In the genomic region with DNA sequence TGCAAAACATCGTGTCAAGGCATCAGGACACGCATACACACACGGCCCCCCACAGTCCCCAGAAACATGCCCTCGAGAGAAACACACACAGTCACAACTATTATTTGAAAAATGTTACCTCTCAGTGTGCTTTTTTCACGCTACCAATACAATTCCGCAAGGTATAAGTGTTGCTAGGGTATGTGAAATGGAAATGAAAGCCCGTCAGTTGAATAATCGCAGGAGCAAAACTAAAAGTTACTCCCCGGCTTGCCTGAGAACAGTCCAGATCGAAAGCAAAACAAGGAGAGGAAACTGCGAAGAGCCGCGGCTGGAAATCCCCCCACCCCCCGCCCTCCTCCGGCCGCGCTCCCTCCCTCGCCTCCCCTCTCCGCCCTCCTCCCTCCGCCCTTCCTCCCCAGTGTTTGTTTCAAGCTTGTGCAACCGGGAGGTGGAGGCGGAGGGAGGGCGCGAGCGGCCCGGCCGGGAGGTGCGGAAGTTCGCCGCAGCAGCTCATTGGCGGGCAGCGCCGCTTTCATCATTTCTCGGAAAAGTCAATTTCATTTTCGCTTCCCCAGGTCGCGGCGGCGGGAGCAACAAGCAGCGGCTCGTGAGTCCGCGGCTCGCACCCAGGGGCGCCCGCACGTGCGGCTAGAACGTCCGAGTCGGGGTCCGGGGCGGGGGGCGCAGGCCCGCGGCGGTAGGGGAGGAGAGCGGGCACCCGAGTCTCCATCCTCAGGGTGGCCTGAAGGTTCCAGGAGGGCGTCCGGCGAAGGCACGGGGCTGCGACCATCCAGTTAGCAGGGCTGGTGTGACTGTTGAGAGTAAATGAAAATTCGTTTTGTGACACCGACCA, we compare ENCODE assay signal across 1 cellular context.
TF ChIP-seq lines count a peak whose summit lies in the region.

A gene (minus strand): TSS at position 290 of the 835 bp plus-strand sequence. CDS start 45,486 bp downstream, outside the sequence.

TF ChIP-seq in GM12878, 131 proteins besides CTCF, POLR2A, EP300 and RAD21 (continued from another document and continues in another):
- TF ChIP-seq, protein P1, sequence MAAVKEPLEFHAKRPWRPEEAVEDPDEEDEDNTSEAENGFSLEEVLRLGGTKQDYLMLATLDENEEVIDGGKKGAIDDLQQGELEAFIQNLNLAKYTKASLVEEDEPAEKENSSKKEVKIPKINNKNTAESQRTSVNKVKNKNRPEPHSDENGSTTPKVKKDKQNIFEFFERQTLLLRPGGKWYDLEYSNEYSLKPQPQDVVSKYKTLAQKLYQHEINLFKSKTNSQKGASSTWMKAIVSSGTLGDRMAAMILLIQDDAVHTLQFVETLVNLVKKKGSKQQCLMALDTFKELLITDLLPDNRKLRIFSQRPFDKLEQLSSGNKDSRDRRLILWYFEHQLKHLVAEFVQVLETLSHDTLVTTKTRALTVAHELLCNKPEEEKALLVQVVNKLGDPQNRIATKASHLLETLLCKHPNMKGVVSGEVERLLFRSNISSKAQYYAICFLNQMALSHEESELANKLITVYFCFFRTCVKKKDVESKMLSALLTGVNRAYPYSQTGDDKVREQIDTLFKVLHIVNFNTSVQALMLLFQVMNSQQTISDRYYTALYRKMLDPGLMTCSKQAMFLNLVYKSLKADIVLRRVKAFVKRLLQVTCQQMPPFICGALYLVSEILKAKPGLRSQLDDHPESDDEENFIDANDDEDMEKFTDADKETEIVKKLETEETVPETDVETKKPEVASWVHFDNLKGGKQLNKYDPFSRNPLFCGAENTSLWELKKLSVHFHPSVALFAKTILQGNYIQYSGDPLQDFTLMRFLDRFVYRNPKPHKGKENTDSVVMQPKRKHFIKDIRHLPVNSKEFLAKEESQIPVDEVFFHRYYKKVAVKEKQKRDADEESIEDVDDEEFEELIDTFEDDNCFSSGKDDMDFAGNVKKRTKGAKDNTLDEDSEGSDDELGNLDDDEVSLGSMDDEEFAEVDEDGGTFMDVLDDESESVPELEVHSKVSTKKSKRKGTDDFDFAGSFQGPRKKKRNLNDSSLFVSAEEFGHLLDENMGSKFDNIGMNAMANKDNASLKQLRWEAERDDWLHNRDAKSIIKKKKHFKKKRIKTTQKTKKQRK (IDR thresholded peaks at IDR 0.05; ENCODE audit: low read depth, low read length) = no peak
- TF ChIP-seq NFIC (IDR thresholded peaks at IDR 0.05; ENCODE audit: low read depth, low read length) = no peak
- no peak for TF ChIP-seq CHD4 (IDR thresholded peaks at IDR 0.05)
- TF ChIP-seq POLR2AphosphoS5 (IDR thresholded peaks at IDR 0.05; ENCODE audit: low read length) = peak; percentile 57; the same call in 1 of the 2 replicates
- TF ChIP-seq BCL11A (IDR thresholded peaks at IDR 0.05; ENCODE audit: low read depth, low read length) = 0 out of 2 replicates have a peak, but pooled peaks have one; percentile 1
- no peak for TF ChIP-seq GABPA (IDR thresholded peaks at IDR 0.05; ENCODE audit: low read depth)
- TF ChIP-seq, protein P2, sequence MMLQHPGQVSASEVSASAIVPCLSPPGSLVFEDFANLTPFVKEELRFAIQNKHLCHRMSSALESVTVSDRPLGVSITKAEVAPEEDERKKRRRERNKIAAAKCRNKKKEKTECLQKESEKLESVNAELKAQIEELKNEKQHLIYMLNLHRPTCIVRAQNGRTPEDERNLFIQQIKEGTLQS (IDR thresholded peaks at IDR 0.05; ENCODE audit: borderline replicate concordance, extremely low read depth, low read depth, low read length) = no peak
- TF ChIP-seq MYC (IDR thresholded peaks at IDR 0.05; ENCODE audit: insufficient read depth, insufficient read length, insufficient replicate concordance, low read length, severe bottlenecking) = peak; percentile 52
- TF ChIP-seq PAX5 (IDR thresholded peaks at IDR 0.05; ENCODE audit: borderline replicate concordance, low read depth, low read length) = no peak
- TF ChIP-seq, protein P3, sequence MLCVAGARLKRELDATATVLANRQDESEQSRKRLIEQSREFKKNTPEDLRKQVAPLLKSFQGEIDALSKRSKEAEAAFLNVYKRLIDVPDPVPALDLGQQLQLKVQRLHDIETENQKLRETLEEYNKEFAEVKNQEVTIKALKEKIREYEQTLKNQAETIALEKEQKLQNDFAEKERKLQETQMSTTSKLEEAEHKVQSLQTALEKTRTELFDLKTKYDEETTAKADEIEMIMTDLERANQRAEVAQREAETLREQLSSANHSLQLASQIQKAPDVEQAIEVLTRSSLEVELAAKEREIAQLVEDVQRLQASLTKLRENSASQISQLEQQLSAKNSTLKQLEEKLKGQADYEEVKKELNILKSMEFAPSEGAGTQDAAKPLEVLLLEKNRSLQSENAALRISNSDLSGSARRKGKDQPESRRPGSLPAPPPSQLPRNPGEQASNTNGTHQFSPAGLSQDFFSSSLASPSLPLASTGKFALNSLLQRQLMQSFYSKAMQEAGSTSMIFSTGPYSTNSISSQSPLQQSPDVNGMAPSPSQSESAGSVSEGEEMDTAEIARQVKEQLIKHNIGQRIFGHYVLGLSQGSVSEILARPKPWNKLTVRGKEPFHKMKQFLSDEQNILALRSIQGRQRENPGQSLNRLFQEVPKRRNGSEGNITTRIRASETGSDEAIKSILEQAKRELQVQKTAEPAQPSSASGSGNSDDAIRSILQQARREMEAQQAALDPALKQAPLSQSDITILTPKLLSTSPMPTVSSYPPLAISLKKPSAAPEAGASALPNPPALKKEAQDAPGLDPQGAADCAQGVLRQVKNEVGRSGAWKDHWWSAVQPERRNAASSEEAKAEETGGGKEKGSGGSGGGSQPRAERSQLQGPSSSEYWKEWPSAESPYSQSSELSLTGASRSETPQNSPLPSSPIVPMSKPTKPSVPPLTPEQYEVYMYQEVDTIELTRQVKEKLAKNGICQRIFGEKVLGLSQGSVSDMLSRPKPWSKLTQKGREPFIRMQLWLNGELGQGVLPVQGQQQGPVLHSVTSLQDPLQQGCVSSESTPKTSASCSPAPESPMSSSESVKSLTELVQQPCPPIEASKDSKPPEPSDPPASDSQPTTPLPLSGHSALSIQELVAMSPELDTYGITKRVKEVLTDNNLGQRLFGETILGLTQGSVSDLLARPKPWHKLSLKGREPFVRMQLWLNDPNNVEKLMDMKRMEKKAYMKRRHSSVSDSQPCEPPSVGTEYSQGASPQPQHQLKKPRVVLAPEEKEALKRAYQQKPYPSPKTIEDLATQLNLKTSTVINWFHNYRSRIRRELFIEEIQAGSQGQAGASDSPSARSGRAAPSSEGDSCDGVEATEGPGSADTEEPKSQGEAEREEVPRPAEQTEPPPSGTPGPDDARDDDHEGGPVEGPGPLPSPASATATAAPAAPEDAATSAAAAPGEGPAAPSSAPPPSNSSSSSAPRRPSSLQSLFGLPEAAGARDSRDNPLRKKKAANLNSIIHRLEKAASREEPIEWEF (IDR thresholded peaks at IDR 0.05; ENCODE audit: insufficient replicate concordance, low read depth, low read length) = no peak
- TF ChIP-seq EED (IDR thresholded peaks at IDR 0.05; ENCODE audit: low read depth) = 0 out of 2 replicates have a peak, but pooled peaks have one; percentile 4
- TF ChIP-seq SMC3 (IDR thresholded peaks at IDR 0.05; ENCODE audit: borderline replicate concordance, low read length) = no peak
- TF ChIP-seq, protein P4, sequence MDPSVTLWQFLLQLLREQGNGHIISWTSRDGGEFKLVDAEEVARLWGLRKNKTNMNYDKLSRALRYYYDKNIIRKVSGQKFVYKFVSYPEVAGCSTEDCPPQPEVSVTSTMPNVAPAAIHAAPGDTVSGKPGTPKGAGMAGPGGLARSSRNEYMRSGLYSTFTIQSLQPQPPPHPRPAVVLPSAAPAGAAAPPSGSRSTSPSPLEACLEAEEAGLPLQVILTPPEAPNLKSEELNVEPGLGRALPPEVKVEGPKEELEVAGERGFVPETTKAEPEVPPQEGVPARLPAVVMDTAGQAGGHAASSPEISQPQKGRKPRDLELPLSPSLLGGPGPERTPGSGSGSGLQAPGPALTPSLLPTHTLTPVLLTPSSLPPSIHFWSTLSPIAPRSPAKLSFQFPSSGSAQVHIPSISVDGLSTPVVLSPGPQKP (IDR thresholded peaks at IDR 0.05; ENCODE audit: low read depth, low read length) = no peak
- TF ChIP-seq, protein P5, sequence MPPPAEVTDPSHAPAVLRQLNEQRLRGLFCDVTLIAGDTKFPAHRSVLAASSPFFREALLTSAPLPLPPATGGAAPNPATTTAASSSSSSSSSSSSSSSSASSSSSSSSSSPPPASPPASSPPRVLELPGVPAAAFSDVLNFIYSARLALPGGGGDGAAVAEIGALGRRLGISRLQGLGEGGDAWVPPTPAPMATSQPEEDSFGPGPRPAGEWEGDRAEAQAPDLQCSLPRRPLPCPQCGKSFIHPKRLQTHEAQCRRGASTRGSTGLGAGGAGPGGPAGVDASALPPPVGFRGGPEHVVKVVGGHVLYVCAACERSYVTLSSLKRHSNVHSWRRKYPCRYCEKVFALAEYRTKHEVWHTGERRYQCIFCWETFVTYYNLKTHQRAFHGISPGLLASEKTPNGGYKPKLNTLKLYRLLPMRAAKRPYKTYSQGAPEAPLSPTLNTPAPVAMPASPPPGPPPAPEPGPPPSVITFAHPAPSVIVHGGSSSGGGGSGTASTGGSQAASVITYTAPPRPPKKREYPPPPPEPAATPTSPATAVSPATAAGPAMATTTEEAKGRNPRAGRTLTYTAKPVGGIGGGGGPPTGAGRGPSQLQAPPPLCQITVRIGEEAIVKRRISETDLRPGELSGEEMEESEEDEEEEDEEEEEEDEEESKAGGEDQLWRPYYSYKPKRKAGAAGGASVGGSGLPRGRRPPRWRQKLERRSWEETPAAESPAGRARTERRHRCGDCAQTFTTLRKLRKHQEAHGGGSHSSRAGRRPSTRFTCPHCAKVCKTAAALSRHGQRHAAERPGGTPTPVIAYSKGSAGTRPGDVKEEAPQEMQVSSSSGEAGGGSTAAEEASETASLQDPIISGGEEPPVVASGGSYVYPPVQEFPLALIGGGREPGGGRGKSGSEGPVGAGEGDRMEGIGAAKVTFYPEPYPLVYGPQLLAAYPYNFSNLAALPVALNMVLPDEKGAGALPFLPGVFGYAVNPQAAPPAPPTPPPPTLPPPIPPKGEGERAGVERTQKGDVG (CRISPR knock-in tag; IDR thresholded peaks at IDR 0.05) = no peak
- no peak for TF ChIP-seq BMI1 (IDR thresholded peaks at IDR 0.05; ENCODE audit: borderline replicate concordance)
- TF ChIP-seq, protein P6, sequence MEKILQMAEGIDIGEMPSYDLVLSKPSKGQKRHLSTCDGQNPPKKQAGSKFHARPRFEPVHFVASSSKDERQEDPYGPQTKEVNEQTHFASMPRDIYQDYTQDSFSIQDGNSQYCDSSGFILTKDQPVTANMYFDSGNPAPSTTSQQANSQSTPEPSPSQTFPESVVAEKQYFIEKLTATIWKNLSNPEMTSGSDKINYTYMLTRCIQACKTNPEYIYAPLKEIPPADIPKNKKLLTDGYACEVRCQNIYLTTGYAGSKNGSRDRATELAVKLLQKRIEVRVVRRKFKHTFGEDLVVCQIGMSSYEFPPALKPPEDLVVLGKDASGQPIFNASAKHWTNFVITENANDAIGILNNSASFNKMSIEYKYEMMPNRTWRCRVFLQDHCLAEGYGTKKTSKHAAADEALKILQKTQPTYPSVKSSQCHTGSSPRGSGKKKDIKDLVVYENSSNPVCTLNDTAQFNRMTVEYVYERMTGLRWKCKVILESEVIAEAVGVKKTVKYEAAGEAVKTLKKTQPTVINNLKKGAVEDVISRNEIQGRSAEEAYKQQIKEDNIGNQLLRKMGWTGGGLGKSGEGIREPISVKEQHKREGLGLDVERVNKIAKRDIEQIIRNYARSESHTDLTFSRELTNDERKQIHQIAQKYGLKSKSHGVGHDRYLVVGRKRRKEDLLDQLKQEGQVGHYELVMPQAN (conservative IDR thresholded peaks at IDR 0.05) = peak; percentile 89
- TF ChIP-seq, protein P7, sequence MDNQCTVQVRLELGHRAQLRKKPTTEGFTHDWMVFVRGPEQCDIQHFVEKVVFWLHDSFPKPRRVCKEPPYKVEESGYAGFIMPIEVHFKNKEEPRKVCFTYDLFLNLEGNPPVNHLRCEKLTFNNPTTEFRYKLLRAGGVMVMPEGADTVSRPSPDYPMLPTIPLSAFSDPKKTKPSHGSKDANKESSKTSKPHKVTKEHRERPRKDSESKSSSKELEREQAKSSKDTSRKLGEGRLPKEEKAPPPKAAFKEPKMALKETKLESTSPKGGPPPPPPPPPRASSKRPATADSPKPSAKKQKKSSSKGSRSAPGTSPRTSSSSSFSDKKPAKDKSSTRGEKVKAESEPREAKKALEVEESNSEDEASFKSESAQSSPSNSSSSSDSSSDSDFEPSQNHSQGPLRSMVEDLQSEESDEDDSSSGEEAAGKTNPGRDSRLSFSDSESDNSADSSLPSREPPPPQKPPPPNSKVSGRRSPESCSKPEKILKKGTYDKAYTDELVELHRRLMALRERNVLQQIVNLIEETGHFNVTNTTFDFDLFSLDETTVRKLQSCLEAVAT (IDR thresholded peaks at IDR 0.05) = 0 out of 2 replicates have a peak, but pooled peaks have one; percentile 81
- TF ChIP-seq, protein P8, sequence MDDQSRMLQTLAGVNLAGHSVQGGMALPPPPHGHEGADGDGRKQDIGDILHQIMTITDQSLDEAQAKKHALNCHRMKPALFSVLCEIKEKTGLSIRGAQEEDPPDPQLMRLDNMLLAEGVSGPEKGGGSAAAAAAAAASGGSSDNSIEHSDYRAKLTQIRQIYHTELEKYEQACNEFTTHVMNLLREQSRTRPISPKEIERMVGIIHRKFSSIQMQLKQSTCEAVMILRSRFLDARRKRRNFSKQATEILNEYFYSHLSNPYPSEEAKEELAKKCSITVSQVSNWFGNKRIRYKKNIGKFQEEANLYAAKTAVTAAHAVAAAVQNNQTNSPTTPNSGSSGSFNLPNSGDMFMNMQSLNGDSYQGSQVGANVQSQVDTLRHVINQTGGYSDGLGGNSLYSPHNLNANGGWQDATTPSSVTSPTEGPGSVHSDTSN (IDR thresholded peaks at IDR 0.05; ENCODE audit: insufficient replicate concordance, low read depth, low read length) = no peak
- peak; percentile 98 for TF ChIP-seq ASH2L (IDR thresholded peaks at IDR 0.05; ENCODE audit: borderline replicate concordance, low read depth)
- no peak for TF ChIP-seq SUPT20H (IDR thresholded peaks at IDR 0.05; ENCODE audit: borderline replicate concordance, control insufficient read depth, low read depth, low read length)
- no peak for TF ChIP-seq MEF2B (IDR thresholded peaks at IDR 0.05; ENCODE audit: partially characterized antibody, poor library complexity, severe bottlenecking)
- TF ChIP-seq RBBP5 (conservative IDR thresholded peaks at IDR 0.05) = no peak
- TF ChIP-seq, protein P9, sequence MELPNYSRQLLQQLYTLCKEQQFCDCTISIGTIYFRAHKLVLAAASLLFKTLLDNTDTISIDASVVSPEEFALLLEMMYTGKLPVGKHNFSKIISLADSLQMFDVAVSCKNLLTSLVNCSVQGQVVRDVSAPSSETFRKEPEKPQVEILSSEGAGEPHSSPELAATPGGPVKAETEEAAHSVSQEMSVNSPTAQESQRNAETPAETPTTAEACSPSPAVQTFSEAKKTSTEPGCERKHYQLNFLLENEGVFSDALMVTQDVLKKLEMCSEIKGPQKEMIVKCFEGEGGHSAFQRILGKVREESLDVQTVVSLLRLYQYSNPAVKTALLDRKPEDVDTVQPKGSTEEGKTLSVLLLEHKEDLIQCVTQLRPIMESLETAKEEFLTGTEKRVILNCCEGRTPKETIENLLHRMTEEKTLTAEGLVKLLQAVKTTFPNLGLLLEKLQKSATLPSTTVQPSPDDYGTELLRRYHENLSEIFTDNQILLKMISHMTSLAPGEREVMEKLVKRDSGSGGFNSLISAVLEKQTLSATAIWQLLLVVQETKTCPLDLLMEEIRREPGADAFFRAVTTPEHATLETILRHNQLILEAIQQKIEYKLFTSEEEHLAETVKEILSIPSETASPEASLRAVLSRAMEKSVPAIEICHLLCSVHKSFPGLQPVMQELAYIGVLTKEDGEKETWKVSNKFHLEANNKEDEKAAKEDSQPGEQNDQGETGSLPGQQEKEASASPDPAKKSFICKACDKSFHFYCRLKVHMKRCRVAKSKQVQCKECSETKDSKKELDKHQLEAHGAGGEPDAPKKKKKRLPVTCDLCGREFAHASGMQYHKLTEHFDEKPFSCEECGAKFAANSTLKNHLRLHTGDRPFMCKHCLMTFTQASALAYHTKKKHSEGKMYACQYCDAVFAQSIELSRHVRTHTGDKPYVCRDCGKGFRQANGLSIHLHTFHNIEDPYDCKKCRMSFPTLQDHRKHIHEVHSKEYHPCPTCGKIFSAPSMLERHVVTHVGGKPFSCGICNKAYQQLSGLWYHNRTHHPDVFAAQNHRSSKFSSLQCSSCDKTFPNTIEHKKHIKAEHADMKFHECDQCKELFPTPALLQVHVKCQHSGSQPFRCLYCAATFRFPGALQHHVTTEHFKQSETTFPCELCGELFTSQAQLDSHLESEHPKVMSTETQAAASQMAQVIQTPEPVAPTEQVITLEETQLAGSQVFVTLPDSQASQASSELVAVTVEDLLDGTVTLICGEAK (IDR thresholded peaks at IDR 0.05; ENCODE audit: borderline replicate concordance) = no peak; the same call in 1 of the 2 replicates
